ENCODE assay signal across 1 cellular context in the genomic region with DNA sequence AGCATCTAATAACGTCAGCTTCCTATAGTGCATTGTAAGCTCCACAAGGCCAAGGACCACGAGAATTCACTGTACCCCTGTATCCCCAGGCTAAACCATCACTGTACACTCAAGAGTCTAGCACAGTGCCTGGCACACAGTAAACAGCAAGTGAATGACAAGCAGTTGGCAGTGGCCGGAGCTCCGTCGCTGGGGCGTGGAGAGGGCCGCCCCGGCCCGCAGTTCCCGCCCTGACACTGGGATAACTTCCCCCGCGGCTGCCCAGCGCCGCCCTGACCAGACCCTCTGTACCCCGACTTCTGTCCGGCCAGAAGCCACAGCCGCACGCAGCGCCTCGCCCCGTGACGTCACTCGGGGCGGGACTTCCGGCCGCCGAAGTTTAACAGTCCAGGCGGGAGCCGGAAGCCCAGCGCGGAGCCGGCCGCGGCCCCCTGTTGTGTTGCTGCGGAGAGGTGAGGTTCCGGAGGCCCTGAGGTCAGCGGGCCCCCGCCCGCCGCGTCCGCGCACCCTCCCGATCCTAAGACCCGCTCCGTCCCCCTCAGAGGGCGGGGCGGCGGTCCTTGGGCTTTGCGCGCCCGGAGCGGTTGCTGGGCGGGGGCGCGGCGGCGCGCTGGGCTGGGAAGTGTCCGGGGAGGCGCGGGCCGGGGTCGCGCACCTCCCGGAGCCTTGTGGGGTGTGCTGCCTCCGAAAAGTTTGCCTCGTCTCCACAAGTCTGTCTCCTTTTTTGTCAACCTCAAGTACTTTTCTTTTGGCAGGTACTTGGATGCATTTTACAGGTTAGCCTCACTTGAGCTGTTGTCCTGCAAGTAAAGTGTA.
TF ChIP-seq lines count a peak whose summit lies in the region.

A gene with protein sequence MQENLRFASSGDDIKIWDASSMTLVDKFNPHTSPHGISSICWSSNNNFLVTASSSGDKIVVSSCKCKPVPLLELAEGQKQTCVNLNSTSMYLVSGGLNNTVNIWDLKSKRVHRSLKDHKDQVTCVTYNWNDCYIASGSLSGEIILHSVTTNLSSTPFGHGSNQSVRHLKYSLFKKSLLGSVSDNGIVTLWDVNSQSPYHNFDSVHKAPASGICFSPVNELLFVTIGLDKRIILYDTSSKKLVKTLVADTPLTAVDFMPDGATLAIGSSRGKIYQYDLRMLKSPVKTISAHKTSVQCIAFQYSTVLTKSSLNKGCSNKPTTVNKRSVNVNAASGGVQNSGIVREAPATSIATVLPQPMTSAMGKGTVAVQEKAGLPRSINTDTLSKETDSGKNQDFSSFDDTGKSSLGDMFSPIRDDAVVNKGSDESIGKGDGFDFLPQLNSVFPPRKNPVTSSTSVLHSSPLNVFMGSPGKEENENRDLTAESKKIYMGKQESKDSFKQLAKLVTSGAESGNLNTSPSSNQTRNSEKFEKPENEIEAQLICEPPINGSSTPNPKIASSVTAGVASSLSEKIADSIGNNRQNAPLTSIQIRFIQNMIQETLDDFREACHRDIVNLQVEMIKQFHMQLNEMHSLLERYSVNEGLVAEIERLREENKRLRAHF (plus strand): TSS at position 409 of the 816 bp plus-strand sequence. CDS start 2,503 bp downstream, outside the sequence.

TF ChIP-seq in K562, 482 proteins besides CTCF, POLR2A, EP300 and RAD21 (continued from another document):
- TF ChIP-seq GABPB1 (CRISPR knock-in tag; IDR thresholded peaks at IDR 0.05) (peak; percentile 95), PTBP1 (IDR thresholded peaks at IDR 0.05; ENCODE audit: low read depth, low read length) (0 out of 2 replicates have a peak, but pooled peaks have one; percentile 61), CC2D1A (IDR thresholded peaks at IDR 0.05) (peak; percentile 65; the same call in 1 of the 2 replicates), TSC22D4 (tag; IDR thresholded peaks at IDR 0.05) (no peak)
